In genomic region chr15:50353999-50354837, GRCh38 we compare ENCODE assay signal across 1 cellular context.
A peak's percentile ranks its signal among the peaks of the same experiment; 100 is the strongest.
TF ChIP-seq lines count a peak whose summit lies in the region.

No MANE protein-coding gene starts in this region.

TF ChIP-seq in K562, 482 proteins besides CTCF, POLR2A, EP300 and RAD21 (continued from another document and continues in another):
- TF ChIP-seq MLX (CRISPR knock-in tag; conservative IDR thresholded peaks at IDR 0.05) (no peak), NR2F6 (CRISPR knock-in tag; IDR thresholded peaks at IDR 0.05) (no peak), ZNF584 (CRISPR knock-in tag; IDR thresholded peaks at IDR 0.05; ENCODE audit: low read depth) (no peak), BMI1 (IDR thresholded peaks at IDR 0.05; ENCODE audit: low read length) (no peak), NR3C1 (CRISPR knock-in tag; IDR thresholded peaks at IDR 0.05) (peak; percentile 77; the same call in 1 of the 2 replicates), ZNF143 (CRISPR knock-in tag; IDR thresholded peaks at IDR 0.05) (0 out of 2 replicates have a peak, but pooled peaks have one; percentile 33), ATF2 (CRISPR knock-in tag; IDR thresholded peaks at IDR 0.05) (no peak), MAZ (CRISPR knock-in tag; conservative IDR thresholded peaks at IDR 0.05 in 1 of 2, IDR thresholded peaks at IDR 0.05 in 1 of 2) (peak in 1 of 2 experiments; percentile 13; a peak in 2 of 4 replicates), RAD51 (IDR thresholded peaks at IDR 0.05; ENCODE audit: borderline replicate concordance, low read depth) (no peak), SUPT5H (IDR thresholded peaks at IDR 0.05) (peak; percentile 68), HDAC2 (IDR thresholded peaks at IDR 0.05) (no peak), BRCA1 (IDR thresholded peaks at IDR 0.05) (no peak), BRCA1 (CRISPR knock-in tag; IDR thresholded peaks at IDR 0.05) (0 out of 2 replicates have a peak, but pooled peaks have one; percentile 38), ZNF184 (CRISPR knock-in tag; IDR thresholded peaks at IDR 0.05) (no peak), GATA2 (CRISPR knock-in tag; IDR thresholded peaks at IDR 0.05) (no peak), YY1 (IDR thresholded peaks at IDR 0.05; ENCODE audit: borderline replicate concordance in 1 of 3, control insufficient read depth in 1 of 3, extremely low read depth in 1 of 3, insufficient read depth in 3 of 3, insufficient read length in 1 of 3, insufficient replicate concordance in 2 of 3, low read depth in 1 of 3, low read length in 2 of 3) (peak in 2 of 3 experiments; percentile 61 to 83), ZBTB7A (IDR thresholded peaks at IDR 0.05; ENCODE audit: borderline replicate concordance, control insufficient read depth, low read depth, low read length) (peak; percentile 81), ATF3 (IDR thresholded peaks at IDR 0.05) (no peak), ATF3 (CRISPR knock-in tag; conservative IDR thresholded peaks at IDR 0.05) (no peak), EGR1 (conservative IDR thresholded peaks at IDR 0.05) (no peak), RBM22 (IDR thresholded peaks at IDR 0.05; ENCODE audit: low read depth, low read length, poor library complexity, severe bottlenecking) (peak; percentile 61), GATAD2B (IDR thresholded peaks at IDR 0.05; ENCODE audit: borderline replicate concordance) (no peak), TEAD1 (CRISPR knock-in tag; IDR thresholded peaks at IDR 0.05) (no peak; a peak in 1 of 4 replicates), RCOR1 (IDR thresholded peaks at IDR 0.05; ENCODE audit: borderline replicate concordance in 1 of 2, low read depth in 2 of 2, low read length in 2 of 2) (no peak), NCOR1 (IDR thresholded peaks at IDR 0.05) (no peak), PHF8 (IDR thresholded peaks at IDR 0.05; ENCODE audit: borderline replicate concordance, low read length) (peak; percentile 73; the same call in 1 of the 2 replicates), CTBP1 (IDR thresholded peaks at IDR 0.05; ENCODE audit: borderline replicate concordance) (no peak; the same call in 1 of the 2 replicates), ELK3 (CRISPR knock-in tag; IDR thresholded peaks at IDR 0.05) (no peak), ZFP91 (CRISPR knock-in tag; IDR thresholded peaks at IDR 0.05) (no peak), ZNF830 (CRISPR knock-in tag; IDR thresholded peaks at IDR 0.05) (no peak), E4F1 (CRISPR knock-in tag; IDR thresholded peaks at IDR 0.05; ENCODE audit: borderline replicate concordance) (no peak), SNRNP70 (optimal IDR thresholded peaks at IDR 0.05; ENCODE audit: low read depth, low read length) (no peak), ZC3H4 (CRISPR knock-in tag; IDR thresholded peaks at IDR 0.05; ENCODE audit: borderline replicate concordance) (peak; percentile 77; the same call in 1 of the 2 replicates), SRSF1 (IDR thresholded peaks at IDR 0.05; ENCODE audit: low read depth, low read length) (0 out of 2 replicates have a peak, but pooled peaks have one; percentile 21), TBP (optimal IDR thresholded peaks at IDR 0.05; ENCODE audit: low read depth, low read length) (peak; percentile 78), BACH1 (tag; IDR thresholded peaks at IDR 0.05) (0 out of 2 replicates have a peak, but pooled peaks have one; percentile 0), HEY1 (CRISPR knock-in tag; IDR thresholded peaks at IDR 0.05; ENCODE audit: borderline replicate concordance) (no peak), ZNF146 (CRISPR knock-in tag; IDR thresholded peaks at IDR 0.05; ENCODE audit: unreplicated experiment) (no peak), POLR3G (IDR thresholded peaks at IDR 0.05; ENCODE audit: extremely low read depth, insufficient read length, insufficient replicate concordance) (no peak), CUX1 (CRISPR knock-in tag; IDR thresholded peaks at IDR 0.05) (no peak), IFI16 (CRISPR knock-in tag; IDR thresholded peaks at IDR 0.05) (no peak), ELK1 (CRISPR knock-in tag; IDR thresholded peaks at IDR 0.05) (no peak), ZFX (CRISPR knock-in tag; IDR thresholded peaks at IDR 0.05) (peak; percentile 65), HNRNPLL (IDR thresholded peaks at IDR 0.05; ENCODE audit: low read depth, low read length, poor library complexity, severe bottlenecking) (peak; percentile 56), DPF2 (IDR thresholded peaks at IDR 0.05) (no peak), DEAF1 (CRISPR knock-in tag; IDR thresholded peaks at IDR 0.05) (no peak), HNRNPH1 (optimal IDR thresholded peaks at IDR 0.05; ENCODE audit: low read depth, low read length) (no peak), TEAD4 (IDR thresholded peaks at IDR 0.05; ENCODE audit: low read length) (no peak), TEAD4 (CRISPR knock-in tag; IDR thresholded peaks at IDR 0.05; ENCODE audit: borderline replicate concordance) (peak; percentile 79; the same call in 1 of the 2 replicates), XRCC5 (IDR thresholded peaks at IDR 0.05; ENCODE audit: low read depth, low read length) (no peak), VEZF1 (CRISPR knock-in tag; IDR thresholded peaks at IDR 0.05) (no peak)
